ENCODE assay signal across 28 cellular contexts in the genomic region with DNA sequence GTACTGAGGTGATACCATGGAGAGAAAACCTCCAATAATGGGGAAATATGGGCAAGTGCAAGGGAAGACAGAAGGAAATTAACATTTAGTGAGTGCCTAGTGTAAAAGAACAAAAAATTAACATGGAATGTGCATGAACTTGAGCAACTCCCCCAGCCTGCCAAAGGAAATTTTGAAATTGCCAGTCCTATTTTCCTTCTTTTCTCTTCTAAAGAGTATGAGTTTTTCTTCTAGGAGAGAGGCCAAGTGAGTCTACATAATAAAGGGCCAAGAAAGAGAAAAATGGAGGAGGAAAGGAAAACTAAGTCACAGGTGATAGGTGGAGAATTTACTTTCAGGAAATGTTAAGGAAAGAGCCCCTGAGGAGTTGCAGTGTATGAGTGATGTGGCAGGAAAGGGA.
A peak's percentile ranks its signal among the peaks of the same experiment; 100 is the strongest.
DNase-seq lines count a peak whose midpoint lies in the region; ATAC-seq and TF ChIP-seq lines count a peak whose summit lies in the region.
"Had no signal": no experiment of that assay in that cellular context is flagged by ENCODE, and none has a peak within 500 bp of the region (broad histone marks: within the 10 kb centered on the region; RNA-seq: fewer than 3 reads in every experiment).

No MANE protein-coding gene starts in this region.

- TF ChIP-seq CTCF in omental fat pad (IDR thresholded peaks at IDR 0.05) (no peak), tibial artery (IDR thresholded peaks at IDR 0.05) (no peak), natural killer cell (IDR thresholded peaks at IDR 0.05) (no peak), vagina (IDR thresholded peaks at IDR 0.05) (no peak)

- H3K9me3 ChIP-seq in tibial artery (no peaks in the 10 kb centered on the region), vagina (no peaks in the 10 kb centered on the region)
- H3K9me3 ChIP-seq: HAP-1 had no signal

- no peak overlapping the region for H3K4me3 ChIP-seq in tibial artery
- no peak overlapping the region for H3K4me3 ChIP-seq in vagina
- H3K4me3 ChIP-seq: GM23248, HAP-1 had no signal

- ATAC-seq in left ventricle myocardium superior (peak; percentile 15), Right ventricle myocardium superior (ENCODE audit: poor library complexity) (no peak), omental fat pad (ENCODE audit: low FRiP score) (peak; percentile 68), natural killer cell (no peak), GM21526 (IDR thresholded peaks at IDR 0.05; ENCODE audit: low FRiP score, unreplicated experiment) (no peak)
- ATAC-seq: PC-3 had no signal

- H3K27me3 Mint-ChIP-seq in natural killer cell (ENCODE audit: low read depth in 2 of 2): peaks cover 14 to 24% of the 10 kb centered on the region in 2 donors

- H3K27ac ChIP-seq in tibial artery (peak overlapping the region; percentile 11 to 29), vagina (no peak overlapping the region)
- H3K27ac ChIP-seq: GM23248, HL-60, KMS-11 had no signal

- H3K36me3 ChIP-seq in tibial artery (no peaks in the 10 kb centered on the region), vagina (no peaks in the 10 kb centered on the region)
- H3K36me3 ChIP-seq: HAP-1 had no signal

- DNase-seq in left ventricle myocardium superior: no peak
- no peak for DNase-seq in Right ventricle myocardium superior
- DNase-seq in fibroblast of peridontal ligament (ENCODE audit: extremely low read depth): peak; percentile 12
- DNase-seq in omental fat pad (ENCODE audit: low spot score): no peak
- DNase-seq in tibial artery: no peak
- no peak for DNase-seq in natural killer cell
- DNase-seq in vagina (ENCODE audit: extremely low spot score in 2 of 2): no peak
- DNase-seq: 8988T; ACHN; CD4-positive, CD25-positive, alpha-beta regulatory T cell; GM23248; HFFc6; MM.1S; NCI-H1048; NCI-H1417; NCI-H1694; NCI-H2029 treated with DMSO at 0.1 percent for 48 hours; NCI-H446 treated with DMSO at 0.1 percent for 48 hours; NCI-H526; NCI-H82; NK-92 treated with Interleukin-12 subunit alpha and Interleukin-12 subunit beta, amount 100 ng/mL, for 24 hours; PC-3; SHP77 had no signal

- H3K27me3 ChIP-seq in tibial artery (no peaks in the 10 kb centered on the region), vagina (no peaks in the 10 kb centered on the region)

- no peaks in the 10 kb centered on the region for H3K36me3 Mint-ChIP-seq in natural killer cell
- H3K36me3 Mint-ChIP-seq: CD4-positive, CD25-positive, alpha-beta regulatory T cell; IgD-negative memory B cell had no signal

- no peak overlapping the region for H3K27ac Mint-ChIP-seq in natural killer cell
- H3K27ac Mint-ChIP-seq: CD4-positive, CD25-positive, alpha-beta regulatory T cell; HFFc6; IgD-negative memory B cell had no signal

- intact Hi-C loops in left ventricle myocardium superior (cut with micrococcal nuclease) (no loop called here), Right ventricle myocardium superior (cut with DNase I) (no loop called here), tibial artery (cut with DNase I; ENCODE audit: low total_unique reads) (no loop called here), natural killer cell (cut with micrococcal nuclease) (no loop called here), vagina (cut with DNase I) (no loop called here)

- H3K4me1 ChIP-seq in tibial artery (peaks cover 0 to 26% (median 2%) of the 10 kb centered on the region in 4 donors), vagina (no peaks in the 10 kb centered on the region)

- H3K4me1 Mint-ChIP-seq in natural killer cell: no peaks in the 10 kb centered on the region
- H3K4me1 Mint-ChIP-seq: CD4-positive, CD25-positive, alpha-beta regulatory T cell; IgD-negative memory B cell had no signal

- TF ChIP-seq POLR2A in vagina (IDR thresholded peaks at IDR 0.05): no peak

- H3K4me3 Mint-ChIP-seq in natural killer cell: no peak overlapping the region
- H3K4me3 Mint-ChIP-seq: HFFc6, IgD-negative memory B cell had no signal

- H3K9me3 Mint-ChIP-seq in natural killer cell: no peaks in the 10 kb centered on the region
- H3K9me3 Mint-ChIP-seq: HFFc6 had no signal

Comparison
In these comparisons a context has a peak if more than half of its experiments do, and no peak if none do; other contexts are left out.
1. ATAC-seq: peak in left ventricle myocardium superior (single experiment) and omental fat pad (single experiment); none in Right ventricle myocardium superior (single experiment), natural killer cell (0 of 3) and GM21526 (single experiment).